In genomic region chr21:46500224-46500861, GRCh38 we compare ENCODE assay signal across 11 cellular contexts. TPM values are rescaled to one million over a fixed set of nuclear protein-coding genes. Genes with fewer than 3 reads are reported as not detected.
A peak's percentile ranks its signal among the peaks of the same experiment; 100 is the strongest.
DNase-seq lines count a peak whose midpoint lies in the region; ATAC-seq, FAIRE-seq and TF ChIP-seq lines count a peak whose summit lies in the region.
"Had no signal": no experiment of that assay in that cellular context is flagged by ENCODE, and none has a peak within 500 bp of the region (broad histone marks: within the 10 kb centered on the region; RNA-seq: fewer than 3 reads in every experiment).

No MANE protein-coding gene starts in this region.

- H3K4me2 ChIP-seq in SU-DHL-6 (ENCODE audit: low read depth, low read length, poor library complexity, severe bottlenecking): peak overlapping the region; percentile 4

- no peak for ATAC-seq in GM18907 (IDR thresholded peaks at IDR 0.05; ENCODE audit: unreplicated experiment)

- no peak overlapping the region for H3K9ac ChIP-seq in SU-DHL-6 (ENCODE audit: low read length)

- H3K79me2 ChIP-seq in SU-DHL-6 (ENCODE audit: insufficient read depth, low read length): no peaks in the 10 kb centered on the region

- H3K9me3 ChIP-seq in SU-DHL-6 (ENCODE audit: insufficient read depth, low read length): no peaks in the 10 kb centered on the region

- no peaks in the 10 kb centered on the region for H3K27me3 ChIP-seq in SU-DHL-6 (ENCODE audit: low read length)

- TF ChIP-seq CTCF in SU-DHL-6 (IDR thresholded peaks at IDR 0.05; ENCODE audit: insufficient read depth, low read length, poor library complexity, severe bottlenecking) (no peak), fibroblast of the aortic adventitia (IDR thresholded peaks at IDR 0.05; ENCODE audit: insufficient read depth, low read length) (no peak)

- H3K36me3 ChIP-seq in SU-DHL-6 (ENCODE audit: low read length): 0 out of 2 replicates have a peak, but pooled peaks cover 9% of the 10 kb centered on the region

- no peaks in the 10 kb centered on the region for H3K9me2 ChIP-seq in SU-DHL-6 (replicated peaks; ENCODE audit: insufficient read depth, low read length)

- H3K27ac ChIP-seq in SU-DHL-6 (ENCODE audit: low read depth, low read length): peak overlapping the region; percentile 15; the same call in 1 of the 2 replicates

- H3K4me3 ChIP-seq in SU-DHL-6 (ENCODE audit: insufficient read depth, low read length, poor library complexity, severe bottlenecking) (no peak overlapping the region), fibroblast of the aortic adventitia (ENCODE audit: low read depth, low read length) (no peak overlapping the region)

- DNase-seq in AG08395 (ENCODE audit: low spot score) (peak; percentile 17), GM19239 (ENCODE audit: insufficient read length, low spot score) (peak; percentile 21), fibroblast of the aortic adventitia (ENCODE audit: low read depth) (peak; percentile 30), HK-2 (ENCODE audit: unreplicated experiment) (no peak), NCI-H2081 treated with DMSO at 0.1 percent for 48 hours (lab: John Stamatoyannopoulos, UW) (no peak), ecto neural progenitor cell (ENCODE audit: low spot score) (no peak)
- DNase-seq: activated CD4-positive, CD25-positive, alpha-beta regulatory T cell treated with anti-CD3 and anti-CD28 coated beads, Interleukin-2, amount 50 U/mL, for 72 hours; foreskin melanocyte; stimulated activated CD4-positive, alpha-beta T cell treated with anti-CD3 and anti-CD28 coated beads, Interleukin-2, amount 100 ng/mL, for 24 hours had no signal

- H2AFZ ChIP-seq in SU-DHL-6 (ENCODE audit: low read depth, low read length, severe bottlenecking): no peak overlapping the region

- no peaks in the 10 kb centered on the region for H3F3A ChIP-seq in SU-DHL-6 (ENCODE audit: insufficient read depth)

- no peaks in the 10 kb centered on the region for H4K20me1 ChIP-seq in SU-DHL-6 (ENCODE audit: low read depth, low read length)

- FAIRE-seq in GM19239 (lab: Jason Lieb, UNC): peak; percentile 89

RNA-seq across cellular contexts. Expression of gene DIP2A, which starts 41.7 kb away (rescaled TPM):
- total RNA-seq in fibroblast of the aortic adventitia (ENCODE audit: low replicate concordance): 26.5 and 34.4 TPM in 2 replicates

Comparison
In these comparisons a context has a peak if more than half of its experiments do, and no peak if none do; other contexts are left out.
1. DNase-seq: peak in AG08395 (single experiment), GM19239 (single experiment) and fibroblast of the aortic adventitia (single experiment); none in HK-2 (single experiment), NCI-H2081 treated with DMSO at 0.1 percent for 48 hours (single experiment) and ecto neural progenitor cell (single experiment).